ENCODE assay signal across 13 cellular contexts in the genomic region with DNA sequence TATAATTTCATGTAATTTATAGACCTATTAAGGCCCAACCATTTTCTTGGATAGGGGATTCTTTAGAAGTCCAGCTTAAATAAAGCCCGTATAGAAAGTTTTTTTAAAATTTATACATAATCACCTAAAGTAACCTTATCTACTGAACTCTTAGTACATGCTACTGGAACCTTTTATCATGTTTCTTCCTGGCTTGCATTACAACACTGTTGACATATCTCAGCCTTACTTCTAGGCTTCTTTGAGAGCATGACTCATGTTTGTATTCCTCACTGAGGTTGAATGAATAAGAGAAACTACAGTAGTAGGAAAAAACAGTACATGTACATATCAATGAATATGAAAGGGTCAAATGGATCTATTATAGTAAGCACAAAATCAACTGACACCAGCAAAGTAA. TPM values are rescaled to one million over a fixed set of nuclear protein-coding genes. Genes with fewer than 3 reads are reported as not detected.
A peak's percentile ranks its signal among the peaks of the same experiment; 100 is the strongest.
DNase-seq lines count a peak whose midpoint lies in the region; ATAC-seq and TF ChIP-seq lines count a peak whose summit lies in the region.
"Had no signal": no experiment of that assay in that cellular context is flagged by ENCODE, and none has a peak within 500 bp of the region (broad histone marks: within the 10 kb centered on the region; RNA-seq: fewer than 3 reads in every experiment).

No MANE protein-coding gene starts in this region.

- ATAC-seq in HG02870 (IDR thresholded peaks at IDR 0.05; ENCODE audit: unreplicated experiment), result no peak
- ATAC-seq: left colon; stimulated activated effector memory CD8-positive, alpha-beta T cell treated with anti-CD3 and anti-CD28 coated beads, Interleukin-12 subunit alpha, Interleukin-12 subunit beta, amount 100 ng/mL, for 72 hours had no signal

- no peak for TF ChIP-seq CTCF in epithelial cell of esophagus (IDR thresholded peaks at IDR 0.05; ENCODE audit: insufficient read depth, low read depth, low read length, missing control alignments)
- no peak for TF ChIP-seq CTCF in mesothelial cell of epicardium (IDR thresholded peaks at IDR 0.05; ENCODE audit: unreplicated experiment)

- peak; percentile 89 for DNase-seq in DMS53 (lab: John Stamatoyannopoulos, UW)
- DNase-seq in OCI-M1 (lab: John Stamatoyannopoulos, UW), result peak; percentile 92
- DNase-seq in epithelial cell of esophagus (ENCODE audit: low read depth), result peak; percentile 77
- DNase-seq in mesothelial cell of epicardium (ENCODE audit: low spot score in 2 of 2, unreplicated experiment in 2 of 2), result no peak
- DNase-seq in NCI-H82 treated with DMSO at 0.1 percent for 48 hours (lab: John Stamatoyannopoulos, UW; ENCODE audit: unreplicated experiment), result no peak
- no peak for DNase-seq in activated CD4-positive, CD25-positive, alpha-beta regulatory T cell (lab: John Stamatoyannopoulos, UW)
- no peak for DNase-seq in NCI-H1048 (lab: John Stamatoyannopoulos, UW)
- DNase-seq: Karpas-422, left colon, NCI-H2171 treated with DMSO at 0.1 percent for 48 hours, Right ventricle myocardium superior had no signal

- no peak overlapping the region for H3K4me3 ChIP-seq in epithelial cell of esophagus (ENCODE audit: low read length)

- no peaks in the 10 kb centered on the region for H3K27me3 Mint-ChIP-seq in mesothelial cell of epicardium (ENCODE audit: low read depth)

- H3K27ac Mint-ChIP-seq in mesothelial cell of epicardium, result peak overlapping the region; percentile 41
- H3K27ac Mint-ChIP-seq: stimulated activated effector memory CD8-positive, alpha-beta T cell treated with anti-CD3 and anti-CD28 coated beads, Interleukin-12 subunit alpha, Interleukin-12 subunit beta, amount 100 ng/mL, for 72 hours had no signal

- peaks cover 16% of the 10 kb centered on the region for H3K4me1 Mint-ChIP-seq in mesothelial cell of epicardium
- H3K4me1 Mint-ChIP-seq: stimulated activated effector memory CD8-positive, alpha-beta T cell treated with anti-CD3 and anti-CD28 coated beads, Interleukin-12 subunit alpha, Interleukin-12 subunit beta, amount 100 ng/mL, for 72 hours had no signal

- H3K9me3 Mint-ChIP-seq in mesothelial cell of epicardium, result no peaks in the 10 kb centered on the region

- H3K36me3 Mint-ChIP-seq in mesothelial cell of epicardium, result peaks cover 34% of the 10 kb centered on the region
- H3K36me3 Mint-ChIP-seq: stimulated activated effector memory CD8-positive, alpha-beta T cell treated with anti-CD3 and anti-CD28 coated beads, Interleukin-12 subunit alpha, Interleukin-12 subunit beta, amount 100 ng/mL, for 72 hours had no signal

- no peak overlapping the region for H3K4me3 Mint-ChIP-seq in mesothelial cell of epicardium
- H3K4me3 Mint-ChIP-seq: stimulated activated effector memory CD8-positive, alpha-beta T cell treated with anti-CD3 and anti-CD28 coated beads, Interleukin-12 subunit alpha, Interleukin-12 subunit beta, amount 100 ng/mL, for 72 hours had no signal

RNA-seq across cellular contexts. Expression of a gene that starts 8.2 kb away (rescaled TPM):
- total RNA-seq in mesothelial cell of epicardium, result 36.9 to 38.4 TPM (median 37.8 TPM) in 3 replicates

Comparison
In these comparisons a context has a peak if more than half of its experiments do, and no peak if none do; other contexts are left out.
1. DNase-seq: peak in DMS53 (single experiment), OCI-M1 (single experiment) and epithelial cell of esophagus (single experiment); none in mesothelial cell of epicardium (0 of 2), NCI-H82 treated with DMSO at 0.1 percent for 48 hours (single experiment), activated CD4-positive, CD25-positive, alpha-beta regulatory T cell (0 of 4) and NCI-H1048 (single experiment).